8 cellular contexts compared by ENCODE assay signal in the genomic region with DNA sequence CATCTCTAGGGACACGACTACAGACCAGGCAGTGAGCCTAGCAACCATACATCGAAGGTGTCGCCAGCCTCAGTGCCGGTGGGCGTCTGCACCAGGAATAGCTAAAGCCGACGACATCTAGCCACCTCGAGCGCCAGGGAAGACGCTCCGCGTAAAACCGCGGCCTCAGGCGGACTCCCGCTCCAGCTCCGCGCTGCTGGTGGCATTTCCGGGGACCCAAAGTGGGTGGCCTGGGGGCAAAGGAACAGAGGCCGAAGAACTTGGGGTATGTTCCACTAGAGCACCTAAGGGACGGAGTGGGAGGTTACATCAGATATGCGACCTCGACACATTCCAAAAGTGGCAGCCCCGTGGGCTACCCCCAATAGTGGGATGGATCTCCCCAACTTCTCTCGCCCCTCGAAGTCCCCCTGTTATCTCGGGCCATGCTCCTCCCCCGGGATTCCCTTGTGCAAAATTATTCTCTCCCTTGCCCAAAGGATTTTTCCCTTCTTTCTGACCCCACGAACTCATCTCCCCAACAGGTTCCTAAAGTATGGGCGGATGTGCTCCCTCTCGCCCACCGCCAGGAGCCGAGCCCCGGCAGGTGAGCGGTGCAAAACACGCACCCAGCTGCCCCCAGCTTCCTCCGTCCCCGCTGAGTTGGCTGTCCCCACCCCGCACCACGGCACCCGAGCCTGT. TPM values are rescaled to one million over a fixed set of nuclear protein-coding genes. Genes with fewer than 3 reads are reported as not detected.
DNase-seq lines count a peak whose midpoint lies in the region; ATAC-seq and TF ChIP-seq lines count a peak whose summit lies in the region.

No MANE protein-coding gene starts in this region.

- H3K27ac ChIP-seq in C4-2B (peak overlapping the region; percentile 66), esophagus (ENCODE audit: low read depth in 2 of 2, low read length in 1 of 2) (peak overlapping the region; percentile 59 to 69)

- H3K4me3 ChIP-seq in esophagus (ENCODE audit: low read depth in 1 of 2, low read length in 2 of 2): peak overlapping the region; percentile 53 to 65

- TF ChIP-seq CTCF in C4-2B (conservative IDR thresholded peaks at IDR 0.05) (no peak), osteocyte (IDR thresholded peaks at IDR 0.05) (peak; percentile 20)

- DNase-seq in NCI-H526 treated with DMSO at 0.1 percent for 48 hours (lab: John Stamatoyannopoulos, UW) (peak; percentile 14), osteocyte (ENCODE audit: extremely low spot score, unreplicated experiment) (no peak), NCI-H1930 (lab: John Stamatoyannopoulos, UW) (no peak), hippocampal formation (lab: John Stamatoyannopoulos, UW) (no peak)
- no peak for DNase-seq in activated CD4-positive, CD25-positive, alpha-beta regulatory T cell treated with anti-CD3 and anti-CD28 coated beads, Interleukin-2, amount 50 U/mL, for 72 hours

- no peaks in the 10 kb centered on the region for H3K9me3 Mint-ChIP-seq in osteocyte (ENCODE audit: unreplicated experiment)

- no peaks in the 10 kb centered on the region for H3K36me3 ChIP-seq in esophagus (ENCODE audit: control insufficient read depth in 2 of 2, insufficient read depth in 2 of 2, low read length in 1 of 2)

- WGBS in esophagus, 2 donors: 7 to 10% methylated on average over 41 of the region's 41 CpGs

- no peaks in the 10 kb centered on the region for H3K27me3 ChIP-seq in esophagus (ENCODE audit: control insufficient read depth in 1 of 2, insufficient read depth in 2 of 2, low read length in 2 of 2)

- H3K27ac Mint-ChIP-seq in osteocyte (ENCODE audit: unreplicated experiment): peak overlapping the region; percentile 84

- H3K27me3 Mint-ChIP-seq in osteocyte (ENCODE audit: unreplicated experiment): no peaks in the 10 kb centered on the region

- peaks cover 68% of the 10 kb centered on the region for H3K4me1 Mint-ChIP-seq in osteocyte (ENCODE audit: unreplicated experiment)

- H3K4me3 Mint-ChIP-seq in osteocyte (ENCODE audit: unreplicated experiment): peak overlapping the region; percentile 99

- no peak for ATAC-seq in GM21576 (IDR thresholded peaks at IDR 0.05; ENCODE audit: unreplicated experiment)

- no peaks in the 10 kb centered on the region for H3K36me3 Mint-ChIP-seq in osteocyte (ENCODE audit: unreplicated experiment)

- H3K9me3 ChIP-seq in esophagus (ENCODE audit: control insufficient read depth in 2 of 2, insufficient read depth in 1 of 2, low read depth in 1 of 2, low read length in 1 of 2): no peaks in the 10 kb centered on the region

- H3K4me1 ChIP-seq in esophagus (ENCODE audit: control insufficient read depth in 2 of 2, insufficient read depth in 2 of 2, low read length in 1 of 2): peaks cover 0 to 11% of the 10 kb centered on the region in 2 donors

RNA-seq across cellular contexts. Expression of a gene that starts 1.2 kb away (rescaled TPM):
- polyA plus RNA-seq in esophagus: 10 to 100 TPM in 1 of 2 donors, 1 to 10 TPM in 1; 8.4 to 11.2 TPM
- 95.5 and 98.1 TPM in 2 replicates for total RNA-seq in osteocyte
